In genomic region chr20:63924241-63924640, GRCh38 we compare ENCODE assay signal across 1 cellular context.
TF ChIP-seq lines count a peak whose summit lies in the region.

No MANE protein-coding gene starts in this region.

TF ChIP-seq in HepG2, 621 proteins besides CTCF, POLR2A, EP300 and RAD21 (continued from another document):
- TF ChIP-seq ZNF557 (CRISPR knock-in tag; IDR thresholded peaks at IDR 0.05) (no peak), ZBTB46 (CRISPR knock-in tag; IDR thresholded peaks at IDR 0.05; ENCODE audit: borderline replicate concordance) (no peak), POLR2AphosphoS5 (IDR thresholded peaks at IDR 0.05; ENCODE audit: low read depth, low read length) (no peak)
